9 cellular contexts compared by ENCODE assay signal in genomic region chr18:48943333-48943732, GRCh38. TPM values are rescaled to one million over a fixed set of nuclear protein-coding genes. Genes with fewer than 3 reads are reported as not detected.
A peak's percentile ranks its signal among the peaks of the same experiment; 100 is the strongest.
DNase-seq lines count a peak whose midpoint lies in the region; ATAC-seq and TF ChIP-seq lines count a peak whose summit lies in the region.
"Had no signal": no experiment of that assay in that cellular context is flagged by ENCODE, and none has a peak within 500 bp of the region (broad histone marks: within the 10 kb centered on the region; RNA-seq: fewer than 3 reads in every experiment).

No MANE protein-coding gene starts in this region.

- H3K4me1 Mint-ChIP-seq in stimulated activated naive CD8-positive, alpha-beta T cell treated with anti-CD3 and anti-CD28 coated beads, Interleukin-15, Interleukin-2, amounts not matched to agents 100 ng/mL and 50 ng/mL, for 24 hours (ENCODE audit: low read depth) = peaks cover 100% of the 10 kb centered on the region
- peaks cover 96% of the 10 kb centered on the region for H3K4me1 Mint-ChIP-seq in stimulated activated naive CD8-positive, alpha-beta T cell treated with anti-CD3 and anti-CD28 coated beads, Interleukin-15, amount 100 ng/mL, for 72 hours

- H3K9ac ChIP-seq in muscle layer of colon (ENCODE audit: low read length) = no peak overlapping the region

- DNase-seq in stimulated activated naive CD8-positive, alpha-beta T cell treated with anti-CD3 and anti-CD28 coated beads, Interleukin-15, amount 100 ng/mL, for 72 hours = no peak
- DNase-seq in caudate nucleus (lab: John Stamatoyannopoulos, UW) = no peak
- DNase-seq in vagina (ENCODE audit: extremely low spot score in 2 of 2) = no peak
- no peak for DNase-seq in AG08395 (ENCODE audit: low spot score)
- DNase-seq in RKO (ENCODE audit: low spot score) = no peak
- DNase-seq: NCI-H1930 had no signal

- H3K36me3 ChIP-seq in muscle layer of colon (ENCODE audit: insufficient read depth, low read length) (peaks cover 17% of the 10 kb centered on the region), vagina (peaks cover 0 to 3% of the 10 kb centered on the region in 2 donors)

- no peak for ATAC-seq in stimulated activated naive CD8-positive, alpha-beta T cell treated with anti-CD3 and anti-CD28 coated beads, Interleukin-15, amount 100 ng/mL, for 72 hours
- ATAC-seq in GM18502 (IDR thresholded peaks at IDR 0.05; ENCODE audit: poor library complexity, unreplicated experiment) = no peak

- no peaks in the 10 kb centered on the region for H3K9me3 ChIP-seq in muscle layer of colon (ENCODE audit: low read length)
- no peaks in the 10 kb centered on the region for H3K9me3 ChIP-seq in vagina

- H3K27me3 Mint-ChIP-seq in stimulated activated naive CD8-positive, alpha-beta T cell treated with anti-CD3 and anti-CD28 coated beads, Interleukin-15, Interleukin-2, amounts not matched to agents 100 ng/mL and 50 ng/mL, for 24 hours = peaks cover 3% of the 10 kb centered on the region
- H3K27me3 Mint-ChIP-seq in stimulated activated naive CD8-positive, alpha-beta T cell treated with anti-CD3 and anti-CD28 coated beads, Interleukin-15, amount 100 ng/mL, for 72 hours = no peaks in the 10 kb centered on the region

- H3K4me3 Mint-ChIP-seq in stimulated activated naive CD8-positive, alpha-beta T cell treated with anti-CD3 and anti-CD28 coated beads, Interleukin-15, Interleukin-2, amounts not matched to agents 100 ng/mL and 50 ng/mL, for 24 hours = peak overlapping the region; percentile 7
- H3K4me3 Mint-ChIP-seq in stimulated activated naive CD8-positive, alpha-beta T cell treated with anti-CD3 and anti-CD28 coated beads, Interleukin-15, amount 100 ng/mL, for 72 hours = no peak overlapping the region

- H3K27me3 ChIP-seq in muscle layer of colon (ENCODE audit: control insufficient read depth in 1 of 2, insufficient read depth in 2 of 2, low read length in 2 of 2) = no peaks in the 10 kb centered on the region
- H3K27me3 ChIP-seq in vagina = no peaks in the 10 kb centered on the region

- intact Hi-C loops in vagina (cut with DNase I) = no loop called here

- no peaks in the 10 kb centered on the region for H3K9me3 Mint-ChIP-seq in stimulated activated naive CD8-positive, alpha-beta T cell treated with anti-CD3 and anti-CD28 coated beads, Interleukin-15, Interleukin-2, amounts not matched to agents 100 ng/mL and 50 ng/mL, for 24 hours
- H3K9me3 Mint-ChIP-seq in stimulated activated naive CD8-positive, alpha-beta T cell treated with anti-CD3 and anti-CD28 coated beads, Interleukin-15, amount 100 ng/mL, for 72 hours = no peaks in the 10 kb centered on the region

- peaks cover 67% of the 10 kb centered on the region for H3K36me3 Mint-ChIP-seq in stimulated activated naive CD8-positive, alpha-beta T cell treated with anti-CD3 and anti-CD28 coated beads, Interleukin-15, Interleukin-2, amounts not matched to agents 100 ng/mL and 50 ng/mL, for 24 hours (ENCODE audit: low read depth)

- no peak for TF ChIP-seq POLR2A in vagina (IDR thresholded peaks at IDR 0.05)

- H3K27ac ChIP-seq in caudate nucleus (ENCODE audit: low read depth, low read length) (peak overlapping the region; percentile 8), muscle layer of colon (ENCODE audit: low read depth, low read length) (peak overlapping the region; percentile 74), vagina (peak overlapping the region; percentile 94)

- peak overlapping the region in 1 of 2 donors; percentile 21 for H3K4me3 ChIP-seq in muscle layer of colon (ENCODE audit: low read depth in 1 of 2, low read length in 2 of 2)
- H3K4me3 ChIP-seq in vagina = peak overlapping the region in 1 of 2 donors; percentile 1

- no peak overlapping the region for H3K27ac Mint-ChIP-seq in stimulated activated naive CD8-positive, alpha-beta T cell treated with anti-CD3 and anti-CD28 coated beads, Interleukin-15, Interleukin-2, amounts not matched to agents 100 ng/mL and 50 ng/mL, for 24 hours
- no peak overlapping the region for H3K27ac Mint-ChIP-seq in stimulated activated naive CD8-positive, alpha-beta T cell treated with anti-CD3 and anti-CD28 coated beads, Interleukin-15, amount 100 ng/mL, for 72 hours

- H3K4me1 ChIP-seq in muscle layer of colon (ENCODE audit: insufficient read depth, low read length) (peaks cover 90% of the 10 kb centered on the region), vagina (peaks cover 99% of the 10 kb centered on the region)

- no peak for TF ChIP-seq CTCF in vagina (IDR thresholded peaks at IDR 0.05)

RNA-seq across cellular contexts. Expression of gene SMAD7, which starts 7.4 kb away (rescaled TPM):
- total RNA-seq in vagina = 34.1 TPM

Comparison
In these comparisons a context has a peak if more than half of its experiments do, and no peak if none do; other contexts are left out.
1. H3K27ac ChIP-seq: peak in every context shown above with its lines; median percentile 94 in vagina; 74 in muscle layer of colon; 8 in caudate nucleus.